Comparison of ENCODE assay signal across 8 cellular contexts in genomic region chr7:151875862-151876111, GRCh38. TPM values are rescaled to one million over a fixed set of nuclear protein-coding genes. Genes with fewer than 3 reads are reported as not detected.
A peak's percentile ranks its signal among the peaks of the same experiment; 100 is the strongest.
DNase-seq lines count a peak whose midpoint lies in the region; ATAC-seq and TF ChIP-seq lines count a peak whose summit lies in the region.

No MANE protein-coding gene starts in this region.

- H3K4me3 ChIP-seq in iPS-15b (ENCODE audit: low read depth, low read length): peak overlapping the region; percentile 64

- H3K9me3 Mint-ChIP-seq in activated CD4-positive, alpha-beta T cell treated with anti-CD3 and anti-CD28 coated beads, Interleukin-2, amount 10 ng/mL, durations not matched to agents 24 days and 14 days: no peaks in the 10 kb centered on the region
- H3K9me3 Mint-ChIP-seq in activated naive CD8-positive, alpha-beta T cell treated with anti-CD3 and anti-CD28 coated beads, Interleukin-2, amount 50 U/mL, for 24 hours: no peaks in the 10 kb centered on the region
- H3K9me3 Mint-ChIP-seq in stimulated activated naive B cell treated with anti-CD40 and anti-IgM and Interleukin-4, amounts not matched to agents 10 μg/mL and 1 μg/mL and 100 μg/mL, for 72 hours: no peaks in the 10 kb centered on the region

- ATAC-seq in activated naive CD8-positive, alpha-beta T cell treated with anti-CD3 and anti-CD28 coated beads, Interleukin-2, amount 50 U/mL, for 24 hours: no peak
- peak in 1 of 2 donors; percentile 54 for ATAC-seq in stimulated activated naive B cell treated with anti-CD40 and anti-IgM and Interleukin-4, amounts not matched to agents 10 μg/mL and 1 μg/mL and 100 μg/mL, for 72 hours (replicated peaks)
- ATAC-seq in HG02885 (IDR thresholded peaks at IDR 0.05; ENCODE audit: poor library complexity, unreplicated experiment) (no peak), GM18505 (IDR thresholded peaks at IDR 0.05; ENCODE audit: unreplicated experiment) (no peak), HG03159 (IDR thresholded peaks at IDR 0.05; ENCODE audit: unreplicated experiment) (no peak)

- H3K4me1 Mint-ChIP-seq in activated CD4-positive, alpha-beta T cell treated with anti-CD3 and anti-CD28 coated beads, Interleukin-2, amount 10 ng/mL, durations not matched to agents 24 days and 14 days: peaks cover 6% of the 10 kb centered on the region
- peaks cover 25% of the 10 kb centered on the region for H3K4me1 Mint-ChIP-seq in activated naive CD8-positive, alpha-beta T cell treated with anti-CD3 and anti-CD28 coated beads, Interleukin-2, amount 50 U/mL, for 24 hours
- peaks cover 15 to 25% of the 10 kb centered on the region in 2 donors for H3K4me1 Mint-ChIP-seq in stimulated activated naive B cell treated with anti-CD40 and anti-IgM and Interleukin-4, amounts not matched to agents 10 μg/mL and 1 μg/mL and 100 μg/mL, for 72 hours

- H3K9ac ChIP-seq in iPS-15b (ENCODE audit: low read depth, low read length): no peak overlapping the region

- H3K36me3 ChIP-seq in iPS-15b (ENCODE audit: control insufficient read depth, insufficient read depth, low read length): no peaks in the 10 kb centered on the region

- peak overlapping the region; percentile 94 for H3K4me3 Mint-ChIP-seq in activated CD4-positive, alpha-beta T cell treated with anti-CD3 and anti-CD28 coated beads, Interleukin-2, amount 10 ng/mL, durations not matched to agents 24 days and 14 days
- peak overlapping the region; percentile 89 for H3K4me3 Mint-ChIP-seq in activated naive CD8-positive, alpha-beta T cell treated with anti-CD3 and anti-CD28 coated beads, Interleukin-2, amount 50 U/mL, for 24 hours
- peak overlapping the region; percentile 98 to 99 for H3K4me3 Mint-ChIP-seq in stimulated activated naive B cell treated with anti-CD40 and anti-IgM and Interleukin-4, amounts not matched to agents 10 μg/mL and 1 μg/mL and 100 μg/mL, for 72 hours

- TF ChIP-seq POLR2A in GM18505 (IDR thresholded peaks at IDR 0.05; ENCODE audit: borderline replicate concordance, extremely low read depth, insufficient read depth, insufficient read length): no peak

- peaks cover 4% of the 10 kb centered on the region for H3K4me1 ChIP-seq in iPS-15b (ENCODE audit: control insufficient read depth, insufficient read depth, low read length)

- peaks cover 30% of the 10 kb centered on the region for H3K27me3 Mint-ChIP-seq in activated CD4-positive, alpha-beta T cell treated with anti-CD3 and anti-CD28 coated beads, Interleukin-2, amount 10 ng/mL, durations not matched to agents 24 days and 14 days
- H3K27me3 Mint-ChIP-seq in activated naive CD8-positive, alpha-beta T cell treated with anti-CD3 and anti-CD28 coated beads, Interleukin-2, amount 50 U/mL, for 24 hours: no peaks in the 10 kb centered on the region
- H3K27me3 Mint-ChIP-seq in stimulated activated naive B cell treated with anti-CD40 and anti-IgM and Interleukin-4, amounts not matched to agents 10 μg/mL and 1 μg/mL and 100 μg/mL, for 72 hours: no peaks in the 10 kb centered on the region

- H3K36me3 Mint-ChIP-seq in activated CD4-positive, alpha-beta T cell treated with anti-CD3 and anti-CD28 coated beads, Interleukin-2, amount 10 ng/mL, durations not matched to agents 24 days and 14 days (ENCODE audit: low read depth): peaks cover 1% of the 10 kb centered on the region
- no peaks in the 10 kb centered on the region for H3K36me3 Mint-ChIP-seq in activated naive CD8-positive, alpha-beta T cell treated with anti-CD3 and anti-CD28 coated beads, Interleukin-2, amount 50 U/mL, for 24 hours (ENCODE audit: low read depth)
- H3K36me3 Mint-ChIP-seq in stimulated activated naive B cell treated with anti-CD40 and anti-IgM and Interleukin-4, amounts not matched to agents 10 μg/mL and 1 μg/mL and 100 μg/mL, for 72 hours: no peaks in the 10 kb centered on the region

- H3K9me3 ChIP-seq in iPS-15b (ENCODE audit: control insufficient read depth, insufficient read depth, low read length): no peaks in the 10 kb centered on the region

- H3K27me3 ChIP-seq in iPS-15b (ENCODE audit: control insufficient read depth, insufficient read depth, low read length): peaks cover 26% of the 10 kb centered on the region

- DNase-seq in activated CD4-positive, alpha-beta T cell treated with anti-CD3 and anti-CD28 coated beads, Interleukin-2, amount 10 ng/mL, durations not matched to agents 24 days and 14 days: no peak
- no peak for DNase-seq in activated CD4-positive, alpha-beta T cell treated with anti-CD3 and anti-CD28 coated beads for 48 hours
- DNase-seq in activated naive CD8-positive, alpha-beta T cell treated with anti-CD3 and anti-CD28 coated beads, Interleukin-2, amount 50 U/mL, for 24 hours: no peak
- no peak for DNase-seq in stimulated activated naive B cell treated with anti-CD40 and anti-IgM and Interleukin-4, amounts not matched to agents 10 μg/mL and 1 μg/mL and 100 μg/mL, for 72 hours

- intact Hi-C loops in activated CD4-positive, alpha-beta T cell treated with anti-CD3 and anti-CD28 coated beads, Interleukin-2, amount 10 ng/mL, durations not matched to agents 24 days and 14 days (cut with micrococcal nuclease): loop anchor here (2.0 to 5.0 kb wide), 5 partner anchors 57 to 267 kb away; partner anchors contain the start of gene GALNT11

- peak overlapping the region; percentile 41 for H3K27ac Mint-ChIP-seq in activated CD4-positive, alpha-beta T cell treated with anti-CD3 and anti-CD28 coated beads, Interleukin-2, amount 10 ng/mL, durations not matched to agents 24 days and 14 days
- H3K27ac Mint-ChIP-seq in activated naive CD8-positive, alpha-beta T cell treated with anti-CD3 and anti-CD28 coated beads, Interleukin-2, amount 50 U/mL, for 24 hours: peak overlapping the region; percentile 49
- peak overlapping the region; percentile 81 for H3K27ac Mint-ChIP-seq in stimulated activated naive B cell treated with anti-CD40 and anti-IgM and Interleukin-4, amounts not matched to agents 10 μg/mL and 1 μg/mL and 100 μg/mL, for 72 hours

RNA-seq across cellular contexts. Expression of gene PRKAG2, which starts 1.1 kb away (rescaled TPM):
- total RNA-seq in activated CD4-positive, alpha-beta T cell treated with anti-CD3 and anti-CD28 coated beads, Interleukin-2, amount 10 ng/mL, durations not matched to agents 24 days and 14 days: 14.3 and 15.5 TPM in 2 replicates
